In the genomic region with DNA sequence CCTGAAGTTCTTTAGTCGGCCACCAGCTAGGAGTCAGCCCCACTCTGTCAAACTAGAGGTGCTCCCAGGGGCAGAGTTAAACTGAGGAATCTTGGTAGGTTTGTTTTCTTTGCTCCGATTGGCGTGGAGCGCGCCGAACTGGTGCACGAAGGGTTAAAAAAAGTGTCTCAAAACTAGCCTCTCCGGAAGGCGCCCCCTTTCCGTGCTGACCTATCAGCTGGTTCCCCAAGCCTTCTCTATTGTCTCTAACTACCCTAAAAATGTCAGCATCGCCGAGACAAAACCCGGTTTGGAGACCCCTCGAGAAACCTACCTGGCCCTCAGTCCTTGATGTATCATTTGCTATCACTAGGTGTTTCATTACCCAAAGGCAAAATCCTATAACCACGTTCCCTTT, we compare ENCODE assay signal across 2 cellular contexts.
TF ChIP-seq lines count a peak whose summit lies in the region.

No MANE protein-coding gene starts in this region.

TF ChIP-seq in IMR-90, 13 proteins besides CTCF, POLR2A, EP300 and RAD21:
- no peak for TF ChIP-seq NFE2L2 (IDR thresholded peaks at IDR 0.05; ENCODE audit: low read depth, low read length)
- no peak for TF ChIP-seq CHD1 (IDR thresholded peaks at IDR 0.05; ENCODE audit: low read depth, low read length)
- no peak for TF ChIP-seq SMC3 (IDR thresholded peaks at IDR 0.05; ENCODE audit: low read depth, low read length)
- no peak for TF ChIP-seq CEBPB (IDR thresholded peaks at IDR 0.05; ENCODE audit: low read depth, low read length)
- no peak for TF ChIP-seq MAZ (IDR thresholded peaks at IDR 0.05; ENCODE audit: borderline replicate concordance, low read depth, low read length)
- TF ChIP-seq USF2 (IDR thresholded peaks at IDR 0.05; ENCODE audit: low read depth, low read length) = no peak
- TF ChIP-seq MAFK (IDR thresholded peaks at IDR 0.05; ENCODE audit: low read depth, low read length) = no peak

TF ChIP-seq in endothelial cell of umbilical vein, 7 proteins besides CTCF, POLR2A, EP300 and RAD21:
- no peak for TF ChIP-seq EZH2 (IDR thresholded peaks at IDR 0.05; ENCODE audit: borderline replicate concordance, low read depth, low read length, severe bottlenecking)
- TF ChIP-seq POLR2AphosphoS5 (IDR thresholded peaks at IDR 0.05; ENCODE audit: insufficient read depth, low read depth, low read length) = no peak
- TF ChIP-seq FOS (IDR thresholded peaks at IDR 0.05; ENCODE audit: borderline replicate concordance, insufficient read depth, low read length) = no peak
- TF ChIP-seq MAX (IDR thresholded peaks at IDR 0.05; ENCODE audit: insufficient read depth, insufficient read length) = no peak
- TF ChIP-seq MYC (IDR thresholded peaks at IDR 0.05; ENCODE audit: low read depth, low read length) = no peak
- TF ChIP-seq JUN (IDR thresholded peaks at IDR 0.05; ENCODE audit: borderline replicate concordance, insufficient read depth, insufficient read length, low read depth) = no peak
- TF ChIP-seq GATA2 (IDR thresholded peaks at IDR 0.05; ENCODE audit: insufficient read depth, insufficient read length, low read depth, low read length) = no peak
